ENCODE assay signal across 28 cellular contexts in genomic region chr21:37525810-37526209, GRCh38.
"Had no signal": no experiment of that assay in that cellular context is flagged by ENCODE, and none has a peak within 500 bp of the region (broad histone marks: within the 10 kb centered on the region; RNA-seq: fewer than 3 reads in every experiment).

No MANE protein-coding gene starts in this region.

- H3K4me1 ChIP-seq: parathyroid adenoma had no signal

- DNase-seq: activated CD4-positive, alpha-beta T cell treated with anti-CD3 and anti-CD28 coated beads for 48 hours; activated CD4-positive, alpha-beta T cell treated with anti-CD3 and anti-CD28 coated beads, Interleukin-2, amount 50 U/mL, for 48 hours; activated CD8-positive, alpha-beta memory T cell treated with anti-CD3 and anti-CD28 coated beads, Interleukin-2, amount 50 U/mL, for 4 hours; activated gamma-delta T cell; activated naive CD4-positive, alpha-beta T cell treated with anti-CD3 and anti-CD28 coated beads, Interleukin-2, amount 10 ng/mL, durations not matched to agents 7 days and 5 days; activated naive CD8-positive, alpha-beta T cell treated with anti-CD3 and anti-CD28 coated beads, Interleukin-2, amount 10 ng/mL, durations not matched to agents 7 days and 5 days; activated T-cell treated with anti-CD3 and anti-CD28 coated beads, Interleukin-2, amount 50 U/mL, for 1 hour; amygdala; body of pancreas; dorsolateral prefrontal cortex; effector memory CD4-positive, alpha-beta T cell; gastrocnemius medialis; glutamatergic neuron; islet precursor cell; left ventricle myocardium inferior; naive B cell; nephron progenitor cell; right cardiac atrium; stimulated activated CD4-positive, alpha-beta T cell treated with anti-CD3 and anti-CD28 coated beads, Interleukin-2, amount 100 ng/mL, for 48 hours; stimulated activated naive CD4-positive, alpha-beta T cell treated with Interleukin-2 at 50 U/mL for 16 hours; T-helper 17 cell; T1000; WERI-Rb-1 had no signal

- H3K36me3 ChIP-seq: gastrocnemius medialis, left ventricle myocardium inferior, neutrophil, tibial nerve, WERI-Rb-1 had no signal

- ATAC-seq: activated CD4-positive, CD25-positive, alpha-beta regulatory T cell treated with anti-CD3 and anti-CD28 coated beads, Interleukin-2, amount 50 U/mL, for 24 hours; body of pancreas; gastrocnemius medialis; right cardiac atrium; T-helper 17 cell had no signal

- H3K79me2 ChIP-seq: parathyroid adenoma had no signal

- H3K27ac ChIP-seq: body of pancreas, coronary artery, dorsolateral prefrontal cortex, gastrocnemius medialis, left ventricle myocardium inferior, neutrophil, parathyroid adenoma, tibial nerve, WERI-Rb-1 had no signal

- H2AFZ ChIP-seq: parathyroid adenoma had no signal

- H3K9ac ChIP-seq: parathyroid adenoma had no signal

- H3K27me3 ChIP-seq: body of pancreas, dorsolateral prefrontal cortex, gastrocnemius medialis had no signal

- H3K9me3 ChIP-seq: body of pancreas, gastrocnemius medialis, left ventricle myocardium inferior, neutrophil, tibial nerve had no signal

- H3K4me3 ChIP-seq: body of pancreas, coronary artery, dorsolateral prefrontal cortex, gastrocnemius medialis, left ventricle myocardium inferior, tibial nerve had no signal
